Comparison of ENCODE assay signal across 1 cellular context in the genomic region with DNA sequence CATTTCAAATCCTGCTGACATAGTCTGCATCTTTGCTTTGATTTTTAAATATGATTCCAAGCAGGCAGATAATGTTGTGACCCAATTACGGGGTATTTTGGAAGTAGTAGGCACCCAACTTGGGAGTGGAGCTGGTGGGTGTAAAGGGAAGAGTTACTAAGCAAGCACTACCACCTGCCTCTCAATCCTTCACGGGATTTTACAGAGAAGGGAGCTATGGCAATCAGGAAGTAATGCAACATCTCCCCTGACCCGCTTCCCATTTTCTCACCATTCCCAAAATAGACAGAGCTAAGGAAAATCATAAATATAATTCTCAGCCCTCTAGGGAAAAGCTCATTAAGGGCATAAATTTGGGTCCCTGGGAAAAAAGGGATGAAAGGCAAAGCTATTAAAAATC.
TF ChIP-seq lines count a peak whose summit lies in the region.

No MANE protein-coding gene starts in this region.

TF ChIP-seq in endothelial cell of umbilical vein, 7 proteins besides CTCF, POLR2A, EP300 and RAD21:
- TF ChIP-seq EZH2 (IDR thresholded peaks at IDR 0.05; ENCODE audit: borderline replicate concordance, low read depth, low read length, severe bottlenecking), result no peak
- TF ChIP-seq MYC (IDR thresholded peaks at IDR 0.05; ENCODE audit: low read depth, low read length), result no peak
- TF ChIP-seq JUN (IDR thresholded peaks at IDR 0.05; ENCODE audit: borderline replicate concordance, insufficient read depth, insufficient read length, low read depth), result no peak
- TF ChIP-seq POLR2AphosphoS5 (IDR thresholded peaks at IDR 0.05; ENCODE audit: insufficient read depth, low read depth, low read length), result no peak
- no peak for TF ChIP-seq FOS (IDR thresholded peaks at IDR 0.05; ENCODE audit: borderline replicate concordance, insufficient read depth, low read length)
- TF ChIP-seq, protein P1, sequence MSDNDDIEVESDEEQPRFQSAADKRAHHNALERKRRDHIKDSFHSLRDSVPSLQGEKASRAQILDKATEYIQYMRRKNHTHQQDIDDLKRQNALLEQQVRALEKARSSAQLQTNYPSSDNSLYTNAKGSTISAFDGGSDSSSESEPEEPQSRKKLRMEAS (IDR thresholded peaks at IDR 0.05; ENCODE audit: insufficient read depth, insufficient read length), result no peak
- no peak for TF ChIP-seq GATA2 (IDR thresholded peaks at IDR 0.05; ENCODE audit: insufficient read depth, insufficient read length, low read depth, low read length)
